In genomic region chr1:12562955-12563576, GRCh38 we compare ENCODE assay signal across 29 cellular contexts.
"Had no signal": no experiment of that assay in that cellular context is flagged by ENCODE, and none has a peak within 500 bp of the region (broad histone marks: within the 10 kb centered on the region; RNA-seq: fewer than 3 reads in every experiment).

No MANE protein-coding gene starts in this region.

- DNase-seq: hypothalamus; immature natural killer cell; kidney; left colon; lower lobe of right lung; mammary epithelial cell; mesenchymal stem cell; naive thymus-derived CD8-positive, alpha-beta T cell; nucleus accumbens; retina; stimulated activated CD4-positive, alpha-beta T cell treated with anti-CD3 and anti-CD28 coated beads, Interleukin-12 subunit alpha, Interleukin-12 subunit beta, amount 100 ng/mL, for 4 hours; stimulated activated CD4-positive, alpha-beta T cell treated with anti-CD3 and anti-CD28 coated beads, Interleukin-15, amount 100 ng/mL, for 24 hours; stimulated activated CD4-positive, alpha-beta T cell treated with anti-CD3 and anti-CD28 coated beads, Interleukin-2, amount 100 ng/mL, for 24 hours; stimulated activated CD4-positive, alpha-beta T cell treated with anti-CD3 and anti-CD28 coated beads, Interleukin-4, amount 100 ng/mL, for 24 hours; stimulated activated naive CD4-positive, alpha-beta T cell; tibial artery; trophoblast cell; upper lobe of right lung had no signal

- H3K4me1 ChIP-seq: left lung, pancreas, prostate gland had no signal

- H3K27ac ChIP-seq: left lung, lower lobe of right lung, pancreas, prostate gland, skin epidermis, suprapubic skin, thoracic aorta, tibial artery, upper lobe of right lung had no signal

- ATAC-seq: left colon; left lung; lower lobe of right lung; naive thymus-derived CD8-positive, alpha-beta T cell; pancreas; right cardiac atrium; sciatic nerve; stimulated activated effector memory CD8-positive, alpha-beta T cell treated with anti-CD3 and anti-CD28 coated beads, Interleukin-12 subunit alpha, Interleukin-12 subunit beta, amount 100 ng/mL, for 72 hours; upper lobe of right lung had no signal

- H3K9me3 ChIP-seq: pancreas, prostate gland had no signal

- H3K4me3 ChIP-seq: left lung, lower lobe of right lung, pancreas, prostate gland, skin epidermis, suprapubic skin, thoracic aorta, tibial artery, upper lobe of right lung had no signal

- H3K27me3 ChIP-seq: left lung, pancreas, suprapubic skin, tibial artery, upper lobe of right lung had no signal

- FAIRE-seq: islet of Langerhans, kidney, pancreas, urothelium cell line had no signal
